7 cellular contexts compared by ENCODE assay signal in genomic region chr9:76342201-76342600, GRCh38.
"Had no signal": no experiment of that assay in that cellular context is flagged by ENCODE, and none has a peak within 500 bp of the region (broad histone marks: within the 10 kb centered on the region; RNA-seq: fewer than 3 reads in every experiment).

No MANE protein-coding gene starts in this region.

- FAIRE-seq: H1, H54, HTR-8/SVneo had no signal

- ATAC-seq: GM23338 had no signal

- DNase-seq: H9, HCEC 1CT, IMR-90 had no signal

- H3K4me3 ChIP-seq: GM23338 had no signal
